1 cellular context compared by ENCODE assay signal in genomic region chr3:38454179-38454883, GRCh38.
A peak's percentile ranks its signal among the peaks of the same experiment; 100 is the strongest.
TF ChIP-seq lines count a peak whose summit lies in the region.

No MANE protein-coding gene starts in this region.

TF ChIP-seq in K562, 482 proteins besides CTCF, POLR2A, EP300 and RAD21 (continued from another document and continues in another):
- no peak for TF ChIP-seq PKNOX1 (IDR thresholded peaks at IDR 0.05)
- TF ChIP-seq VEZF1 (CRISPR knock-in tag; IDR thresholded peaks at IDR 0.05) = no peak
- TF ChIP-seq MTA1 (IDR thresholded peaks at IDR 0.05; ENCODE audit: borderline replicate concordance) = no peak
- TF ChIP-seq ZNF143 (CRISPR knock-in tag; IDR thresholded peaks at IDR 0.05) = no peak
- TF ChIP-seq GTF2A2 (tag; IDR thresholded peaks at IDR 0.05) = no peak; the same call in 1 of the 2 replicates
- peak; percentile 94 for TF ChIP-seq KLF1 (tag; IDR thresholded peaks at IDR 0.05)
- no peak for TF ChIP-seq KAT7 (CRISPR knock-in tag; IDR thresholded peaks at IDR 0.05; ENCODE audit: borderline replicate concordance)
- no peak for TF ChIP-seq ZNF668 (CRISPR knock-in tag; IDR thresholded peaks at IDR 0.05)
- TF ChIP-seq TAF15 (IDR thresholded peaks at IDR 0.05; ENCODE audit: low read depth, low read length) = no peak
- no peak for TF ChIP-seq ZFPM2 (CRISPR knock-in tag; IDR thresholded peaks at IDR 0.05)
- peak; percentile 58 for TF ChIP-seq FIP1L1 (IDR thresholded peaks at IDR 0.05; ENCODE audit: low read depth, low read length, poor library complexity, severe bottlenecking)
- TF ChIP-seq NEUROD1 (IDR thresholded peaks at IDR 0.05; ENCODE audit: borderline replicate concordance, low read depth, low read length, partially characterized antibody) = no peak
- no peak for TF ChIP-seq ZNF212 (CRISPR knock-in tag; IDR thresholded peaks at IDR 0.05)
- no peak for TF ChIP-seq SMAD1 (IDR thresholded peaks at IDR 0.05; ENCODE audit: low read depth, low read length, partially characterized antibody)
- no peak for TF ChIP-seq CC2D1A (IDR thresholded peaks at IDR 0.05)
- TF ChIP-seq MCM3 (IDR thresholded peaks at IDR 0.05) = no peak
- peak; percentile 65; the same call in 1 of the 2 replicates for TF ChIP-seq MYC (IDR thresholded peaks at IDR 0.05; ENCODE audit: low read depth, low read length)
- TF ChIP-seq MYC (CRISPR knock-in tag; IDR thresholded peaks at IDR 0.05; ENCODE audit: borderline replicate concordance, low read depth) = no peak
- no peak for TF ChIP-seq SAFB2 (IDR thresholded peaks at IDR 0.05; ENCODE audit: borderline replicate concordance, low read depth, low read length, severe bottlenecking)
- TF ChIP-seq CXXC5 (CRISPR knock-in tag; IDR thresholded peaks at IDR 0.05) = peak; percentile 87
- TF ChIP-seq RBM15 (IDR thresholded peaks at IDR 0.05; ENCODE audit: insufficient read depth, low read length) = no peak
- peak; percentile 9 to 24; a peak in 2 of 4 replicates for TF ChIP-seq MNT (conservative IDR thresholded peaks at IDR 0.05)
- TF ChIP-seq HDAC1 (IDR thresholded peaks at IDR 0.05) = peak in 1 of 2 experiments; percentile 40; a peak in 2 of 4 replicates
- no peak for TF ChIP-seq GTF2B (IDR thresholded peaks at IDR 0.05; ENCODE audit: extremely low read depth, insufficient read length)
- TF ChIP-seq ZNF316 (IDR thresholded peaks at IDR 0.05) = no peak
- no peak for TF ChIP-seq HMGN3 (IDR thresholded peaks at IDR 0.05; ENCODE audit: borderline replicate concordance, extremely low read depth, insufficient read length, low read depth, low read length)
- TF ChIP-seq FOS (IDR thresholded peaks at IDR 0.05; ENCODE audit: extremely low read depth, insufficient read length) = no peak
- peak; percentile 68 for TF ChIP-seq ZFX (CRISPR knock-in tag; IDR thresholded peaks at IDR 0.05)
- peak; percentile 5; the same call in 1 of the 2 replicates for TF ChIP-seq ATF1 (CRISPR knock-in tag; IDR thresholded peaks at IDR 0.05)
- TF ChIP-seq ATF1 (tag; IDR thresholded peaks at IDR 0.05) = no peak
- peak; percentile 38 to 65; a peak in 3 of 4 replicates for TF ChIP-seq FOXK2 (conservative IDR thresholded peaks at IDR 0.05 in 1 of 2, IDR thresholded peaks at IDR 0.05 in 1 of 2; ENCODE audit: low read depth in 2 of 2)
- TF ChIP-seq ZNF232 (CRISPR knock-in tag; IDR thresholded peaks at IDR 0.05) = no peak
- TF ChIP-seq CREB3L1 (IDR thresholded peaks at IDR 0.05; ENCODE audit: borderline replicate concordance, low read depth) = 0 out of 2 replicates have a peak, but pooled peaks have one; percentile 38
- TF ChIP-seq HLTF (IDR thresholded peaks at IDR 0.05) = 0 out of 2 replicates have a peak, but pooled peaks have one; percentile 10
- no peak for TF ChIP-seq NR2C2 (CRISPR knock-in tag; IDR thresholded peaks at IDR 0.05)
- peak; percentile 45; the same call in 1 of the 2 replicates for TF ChIP-seq NR2C2 (tag; IDR thresholded peaks at IDR 0.05)
- TF ChIP-seq MAZ (CRISPR knock-in tag; conservative IDR thresholded peaks at IDR 0.05 in 1 of 2, IDR thresholded peaks at IDR 0.05 in 1 of 2) = peak; percentile 45 to 60; a peak in 2 of 4 replicates
- no peak for TF ChIP-seq FOXJ3 (CRISPR knock-in tag; IDR thresholded peaks at IDR 0.05)
- TF ChIP-seq USF1 (CRISPR knock-in tag; IDR thresholded peaks at IDR 0.05) = no peak
- TF ChIP-seq MBD1 (CRISPR knock-in tag; IDR thresholded peaks at IDR 0.05) = no peak
- no peak for TF ChIP-seq CREB5 (CRISPR knock-in tag; IDR thresholded peaks at IDR 0.05)
- no peak for TF ChIP-seq NFATC3 (IDR thresholded peaks at IDR 0.05)
- TF ChIP-seq ARID2 (IDR thresholded peaks at IDR 0.05) = no peak
- no peak for TF ChIP-seq NFIC (IDR thresholded peaks at IDR 0.05)
- TF ChIP-seq ZSCAN29 (IDR thresholded peaks at IDR 0.05) = peak; percentile 70; the same call in 1 of the 2 replicates
- no peak for TF ChIP-seq TCFL5 (CRISPR knock-in tag; conservative IDR thresholded peaks at IDR 0.05)
- TF ChIP-seq ZBTB5 (IDR thresholded peaks at IDR 0.05) = no peak
- peak; percentile 7; the same call in 1 of the 2 replicates for TF ChIP-seq CREB1 (IDR thresholded peaks at IDR 0.05)
- TF ChIP-seq CREB1 (CRISPR knock-in tag; IDR thresholded peaks at IDR 0.05) = no peak; the same call in 1 of the 2 replicates
- no peak for TF ChIP-seq ZHX1 (conservative IDR thresholded peaks at IDR 0.05; ENCODE audit: low read length)
